24 cellular contexts compared by ENCODE assay signal in the genomic region with DNA sequence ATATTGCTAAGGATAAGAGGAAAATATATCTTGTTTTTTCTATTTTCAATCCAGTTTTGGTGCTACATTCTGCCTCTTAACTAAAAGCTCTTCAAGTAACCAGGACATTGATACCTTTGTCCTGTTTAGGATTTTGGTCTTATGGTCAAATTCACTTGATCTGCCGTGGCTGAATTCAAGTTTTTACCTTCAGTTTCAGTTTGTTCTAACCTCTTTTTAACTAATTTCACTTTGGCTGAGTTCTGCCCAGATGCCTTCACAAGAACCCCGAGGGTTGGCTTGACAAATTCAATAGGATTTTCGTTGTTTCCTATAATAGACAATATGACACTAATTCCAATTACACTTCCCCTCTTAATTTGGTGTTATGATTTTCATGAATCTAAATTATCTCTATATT.
"Had no signal": no experiment of that assay in that cellular context is flagged by ENCODE, and none has a peak within 500 bp of the region (broad histone marks: within the 10 kb centered on the region; RNA-seq: fewer than 3 reads in every experiment).

No MANE protein-coding gene starts in this region.

- DNase-seq: activated B cell treated with CpG ODN at 0.5 μM for 24 hours; activated CD4-positive, alpha-beta T cell treated with anti-CD3 and anti-CD28 coated beads for 36 hours; activated CD4-positive, alpha-beta T cell treated with anti-CD3 and anti-CD28 coated beads, Interleukin-2, amount 50 U/mL, for 4 hours; activated gamma-delta T cell treated with Interleukin-2 at 50 U/mL for 16 hours; aorta; dermis blood vessel endothelial cell; glutamatergic neuron; left ventricle myocardium inferior; ovary; spleen; stimulated activated CD4-positive, alpha-beta T cell treated with anti-CD3 and anti-CD28 coated beads, Interleukin-4, amount 100 ng/mL, for 1 hour; stimulated activated naive CD4-positive, alpha-beta T cell treated with Interleukin-2 at 50 U/mL for 16 hours; T-helper 17 cell; upper lobe of left lung had no signal

- H3K4me3 ChIP-seq: esophagus muscularis mucosa, hepatocyte, left ventricle myocardium inferior, ovary, prostate gland, right atrium auricular region, spleen, upper lobe of left lung had no signal

- H3K27ac Mint-ChIP-seq: activated B cell treated with CpG ODN at 0.5 μM for 24 hours; activated CD4-positive, alpha-beta T cell treated with anti-CD3 and anti-CD28 coated beads for 36 hours; activated naive CD4-positive, alpha-beta T cell treated with anti-CD3 and anti-CD28 coated beads, Interleukin-2, amount 50 U/mL, for 24 hours; brain; mesothelial cell of epicardium; nephron; T-helper 17 cell had no signal

- H3K9me3 ChIP-seq: neutrophil, ovary, prostate gland, upper lobe of left lung had no signal

- H3K4me3 Mint-ChIP-seq: activated B cell treated with CpG ODN at 0.5 μM for 24 hours; activated CD4-positive, alpha-beta T cell treated with anti-CD3 and anti-CD28 coated beads for 36 hours; activated naive CD4-positive, alpha-beta T cell treated with anti-CD3 and anti-CD28 coated beads, Interleukin-2, amount 50 U/mL, for 24 hours; brain; mesothelial cell of epicardium; nephron; T-helper 17 cell had no signal

- H2AFZ ChIP-seq: hepatocyte had no signal

- H3K27ac ChIP-seq: esophagus muscularis mucosa, hepatocyte, left ventricle myocardium inferior, neutrophil, ovary, prostate gland, right atrium auricular region, upper lobe of left lung had no signal

- H3K4me1 Mint-ChIP-seq: activated B cell treated with CpG ODN at 0.5 μM for 24 hours; activated CD4-positive, alpha-beta T cell treated with anti-CD3 and anti-CD28 coated beads for 36 hours had no signal

- FAIRE-seq: frontal cortex had no signal

- H3K27me3 ChIP-seq: esophagus muscularis mucosa, hepatocyte, neutrophil, ovary, right atrium auricular region, spleen, upper lobe of left lung had no signal

- H3K4me2 ChIP-seq: hepatocyte had no signal

- H3K36me3 ChIP-seq: esophagus muscularis mucosa, left ventricle myocardium inferior, neutrophil, ovary, prostate gland, right atrium auricular region, spleen, upper lobe of left lung had no signal

- H3K4me1 ChIP-seq: prostate gland had no signal

- H3K27me3 Mint-ChIP-seq: activated B cell treated with CpG ODN at 0.5 μM for 24 hours had no signal

- H3K79me2 ChIP-seq: hepatocyte had no signal

- H3K36me3 Mint-ChIP-seq: activated naive CD4-positive, alpha-beta T cell treated with anti-CD3 and anti-CD28 coated beads, Interleukin-2, amount 50 U/mL, for 24 hours had no signal

- ATAC-seq: activated CD4-positive, alpha-beta T cell treated with anti-CD3 and anti-CD28 coated beads for 36 hours; T-helper 17 cell had no signal
